1 cellular context compared by ENCODE assay signal in genomic region chr4:16752150-16752549, GRCh38.
TF ChIP-seq lines count a peak whose summit lies in the region.

No MANE protein-coding gene starts in this region.

TF ChIP-seq in liver, 16 proteins besides CTCF, POLR2A, EP300 and RAD21 (continued from another document):
- no peak for TF ChIP-seq EGR1 (IDR thresholded peaks at IDR 0.05; ENCODE audit: low read depth in 2 of 2)
- TF ChIP-seq YY1 (IDR thresholded peaks at IDR 0.05): no peak
- TF ChIP-seq NR2F2 (IDR thresholded peaks at IDR 0.05): no peak
TF ChIP-seq in liver: peak in this region for 0.
